In the genomic region with DNA sequence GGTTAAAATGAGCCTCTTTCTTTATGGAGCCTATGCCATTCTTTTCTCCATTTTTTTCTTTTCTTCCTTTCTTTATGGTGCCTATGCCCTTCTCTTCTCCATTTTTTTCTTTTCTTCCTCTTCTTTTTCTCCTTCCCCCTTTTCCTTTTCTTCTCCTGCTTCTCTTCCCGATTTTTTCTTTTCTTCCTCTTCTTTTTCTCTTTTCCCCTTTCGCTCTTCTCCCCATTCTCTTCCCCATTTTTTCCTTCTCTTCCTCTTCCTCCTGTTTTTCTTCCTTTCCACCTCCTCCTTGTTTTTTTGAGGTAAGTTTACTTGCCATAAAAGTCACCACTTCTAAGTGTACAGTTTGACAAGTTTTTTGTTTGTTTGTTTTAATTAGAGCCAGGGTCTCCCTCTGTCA, we compare ENCODE assay signal across 23 cellular contexts.
"Had no signal": no experiment of that assay in that cellular context is flagged by ENCODE, and none has a peak within 500 bp of the region (broad histone marks: within the 10 kb centered on the region; RNA-seq: fewer than 3 reads in every experiment).

No MANE protein-coding gene starts in this region.

- H3K4me2 ChIP-seq: KMS-11, SK-N-SH had no signal

- DNase-seq: IMR-90, Kasumi-1, MM.1S, NCI-H1092 treated with DMSO at 0.1 percent for 48 hours, NCI-H1436, NCI-H187, NCI-H2029, NCI-H2081 treated with DMSO at 0.1 percent for 48 hours, NCI-H2171, NCI-H226, NCI-H446, NCI-H510A, NCI-H524 treated with DMSO at 0.1 percent for 48 hours, NCI-H69, NCI-H774, PC-3, SHP77, SK-N-SH, SW 1271 had no signal

- H3K9ac ChIP-seq: KMS-11, SK-N-SH had no signal

- ATAC-seq: HepG2, Panc1, PC-3 had no signal

- FAIRE-seq: HepG2 had no signal

- H3K9me3 ChIP-seq: SK-N-SH had no signal

- H3K27ac ChIP-seq: KMS-11, RWPE1 had no signal
